13 cellular contexts compared by ENCODE assay signal in genomic region chr1:21899972-21900371, GRCh38. TPM values are rescaled to one million over a fixed set of nuclear protein-coding genes. Genes with fewer than 3 reads are reported as not detected.
DNase-seq lines count a peak whose midpoint lies in the region; ATAC-seq, FAIRE-seq and TF ChIP-seq lines count a peak whose summit lies in the region.
"Had no signal": no experiment of that assay in that cellular context is flagged by ENCODE, and none has a peak within 500 bp of the region (broad histone marks: within the 10 kb centered on the region; RNA-seq: fewer than 3 reads in every experiment).

No MANE protein-coding gene starts in this region.

- H3K27ac ChIP-seq in GM12878 (ENCODE audit: control insufficient read depth, insufficient read depth): no peak overlapping the region
- peak overlapping the region; percentile 93 for H3K27ac ChIP-seq in uterus
- no peak overlapping the region for H3K27ac ChIP-seq in dorsolateral prefrontal cortex

- CTCF ChIA-PET in GM12878 (lab: Yijun Ruan, JAX): no interaction called here

- TF ChIP-seq POLR2A in GM12878 (IDR thresholded peaks at IDR 0.05; ENCODE audit: low read depth, low read length) (no peak), uterus (IDR thresholded peaks at IDR 0.05) (no peak)

- no peak for DNase-seq in GM12878 (ENCODE audit: low read depth, low spot score)
- DNase-seq in left cardiac atrium: peak; percentile 64
- no peak for DNase-seq in osteocyte (ENCODE audit: extremely low spot score, unreplicated experiment)
- DNase-seq in uterus: peak in 1 of 2 donors; percentile 48
- DNase-seq in dorsolateral prefrontal cortex: no peak
- no peak for DNase-seq in effector CD8-positive, alpha-beta T cell (lab: John Stamatoyannopoulos, UW)
- no peak for DNase-seq in GM19240 (ENCODE audit: insufficient read length, low spot score)
- DNase-seq: activated CD4-positive, alpha-beta T cell treated with anti-CD3 and anti-CD28 coated beads, Interleukin-2, amount 10 ng/mL, durations not matched to agents 24 days and 14 days; stimulated activated CD4-positive, alpha-beta T cell treated with anti-CD3 and anti-CD28 coated beads, Interleukin-4, amount 100 ng/mL, for 1 hour; stimulated activated naive CD8-positive, alpha-beta T cell treated with anti-CD3 and anti-CD28 coated beads, Interleukin-15, Interleukin-2, amounts not matched to agents 100 U/mL and 50 U/mL, for 24 hours; T-cell had no signal

- H3K27ac Mint-ChIP-seq in osteocyte (ENCODE audit: unreplicated experiment): peak overlapping the region; percentile 56
- H3K27ac Mint-ChIP-seq: activated CD4-positive, alpha-beta T cell treated with anti-CD3 and anti-CD28 coated beads, Interleukin-2, amount 10 ng/mL, durations not matched to agents 24 days and 14 days; activated T-helper 17 cell treated with anti-CD3 and anti-CD28 coated beads, Interleukin-2, amount 50 U/mL, for 72 hours; T-cell had no signal

- H3K9ac ChIP-seq in GM12878 (ENCODE audit: control insufficient read depth, insufficient read depth, low read length): no peak overlapping the region

- H3K27me3 ChIP-seq in GM12878 (replicated peaks in 1 of 2; ENCODE audit: control insufficient read depth in 2 of 2, insufficient read depth in 2 of 2, low read length in 1 of 2) (no peaks in the 10 kb centered on the region; a peak in 1 of 4 replicates), uterus (no peaks in the 10 kb centered on the region), dorsolateral prefrontal cortex (no peaks in the 10 kb centered on the region)

- intact Hi-C loops in GM12878 (cut with micrococcal nuclease; ENCODE audit: unreplicated experiment) (no loop called here), left cardiac atrium (cut with DNase I) (loop anchor here (5.0 to 10.0 kb wide), 3 partner anchors 32 to 65 kb away; no protein-coding TSS in a partner anchor), uterus (cut with DNase I; ENCODE audit: low total_unique reads) (loop anchor here (10.0 kb wide), 1 partner anchor 45 kb away; no protein-coding TSS in a partner anchor), dorsolateral prefrontal cortex (cut with DNase I) (no loop called here)

- H3K9me3 ChIP-seq in GM12878 (replicated peaks; ENCODE audit: control insufficient read depth, insufficient read depth, low read length): no peaks in the 10 kb centered on the region
- H3K9me3 ChIP-seq in uterus: no peaks in the 10 kb centered on the region

- SMC1A ChIA-PET in GM12878 (lab: Charles Lee; ENCODE audit: uncharacterized antibody, unreplicated experiment): interaction anchor here (1.6 kb wide), 1 partner anchor 37 kb away, joined by 3 read pairs; no protein-coding TSS in a partner anchor

- no TSS peak for BruUV-seq in GM12878 (replicated peaks; lab: Mats Ljungman, UMichigan)

- no peaks in the 10 kb centered on the region for H3K27me3 Mint-ChIP-seq in osteocyte (ENCODE audit: unreplicated experiment)
- H3K27me3 Mint-ChIP-seq: activated CD4-positive, alpha-beta T cell treated with anti-CD3 and anti-CD28 coated beads, Interleukin-2, amount 10 ng/mL, durations not matched to agents 24 days and 14 days; activated T-helper 17 cell treated with anti-CD3 and anti-CD28 coated beads, Interleukin-2, amount 50 U/mL, for 72 hours; T-cell had no signal

- TF ChIP-seq RAD21 in GM12878 (IDR thresholded peaks at IDR 0.05; ENCODE audit: insufficient read depth, low read depth, low read length): no peak

- H3K36me3 ChIP-seq in GM12878 (ENCODE audit: control insufficient read depth in 2 of 2, insufficient read depth in 2 of 2, low read length in 1 of 2) (no peaks in the 10 kb centered on the region), uterus (no peaks in the 10 kb centered on the region)

- no peak overlapping the region for H3K4me2 ChIP-seq in GM12878 (ENCODE audit: control insufficient read depth, insufficient read depth)

- no peak for TF ChIP-seq CTCF in GM12878 (IDR thresholded peaks at IDR 0.05 in 2 of 3, conservative IDR thresholded peaks at IDR 0.05 in 1 of 3; ENCODE audit: control insufficient read depth in 2 of 3, extremely low read depth in 1 of 3, insufficient read depth in 1 of 3, low read depth in 3 of 3, low read length in 3 of 3)
- TF ChIP-seq CTCF in osteocyte (IDR thresholded peaks at IDR 0.05): no peak
- no peak for TF ChIP-seq CTCF in uterus (IDR thresholded peaks at IDR 0.05)
- no peak for TF ChIP-seq CTCF in dorsolateral prefrontal cortex (IDR thresholded peaks at IDR 0.05 in 54 of 56, conservative IDR thresholded peaks at IDR 0.05 in 2 of 56; ENCODE audit: low read depth in 1 of 56, partially characterized antibody in 56 of 56)

- H3K4me1 ChIP-seq in GM12878 (ENCODE audit: control insufficient read depth, insufficient read depth, low read length): no peaks in the 10 kb centered on the region
- H3K4me1 ChIP-seq in uterus: peaks cover 30 to 74% of the 10 kb centered on the region in 2 donors

- FAIRE-seq in GM12878 (lab: Jason Lieb, UNC): no peak
- FAIRE-seq: bronchial epithelial cell had no signal

- no peak overlapping the region for H3K4me3 Mint-ChIP-seq in osteocyte (ENCODE audit: unreplicated experiment)
- H3K4me3 Mint-ChIP-seq: activated CD4-positive, alpha-beta T cell treated with anti-CD3 and anti-CD28 coated beads, Interleukin-2, amount 10 ng/mL, durations not matched to agents 24 days and 14 days; activated T-helper 17 cell treated with anti-CD3 and anti-CD28 coated beads, Interleukin-2, amount 50 U/mL, for 72 hours; T-cell had no signal

- WGBS in GM12878 (ENCODE audit: insufficient coverage, insufficient replicate concordance, low lambda C conversion rate, missing lambda C conversion rate): 59% methylated on average over 8 of the region's 8 CpGs

- peaks cover 78% of the 10 kb centered on the region for H3K4me1 Mint-ChIP-seq in osteocyte (ENCODE audit: unreplicated experiment)
- H3K4me1 Mint-ChIP-seq: activated T-helper 17 cell treated with anti-CD3 and anti-CD28 coated beads, Interleukin-2, amount 50 U/mL, for 72 hours had no signal

- no peaks in the 10 kb centered on the region for H3K36me3 Mint-ChIP-seq in osteocyte (ENCODE audit: unreplicated experiment)
- H3K36me3 Mint-ChIP-seq: T-cell had no signal

- POLR2A ChIA-PET in GM12878 (lab: Charles Lee): interaction anchor here (1.1 kb wide), 1 partner anchor 10 kb away, joined by 5 read pairs; no protein-coding TSS in a partner anchor

- no peaks in the 10 kb centered on the region for H3K79me2 ChIP-seq in GM12878 (ENCODE audit: control insufficient read depth, insufficient read depth, low read length)

- H3K4me3 ChIP-seq in GM12878 (no peak overlapping the region), uterus (no peak overlapping the region), dorsolateral prefrontal cortex (no peak overlapping the region)

- TF ChIP-seq EP300 in GM12878 (IDR thresholded peaks at IDR 0.05; ENCODE audit: borderline replicate concordance in 1 of 2, control insufficient read depth in 1 of 2, low read depth in 2 of 2, low read length in 2 of 2): no peak

- no peaks in the 10 kb centered on the region for H3K9me3 Mint-ChIP-seq in osteocyte (ENCODE audit: unreplicated experiment)
- H3K9me3 Mint-ChIP-seq: activated CD4-positive, alpha-beta T cell treated with anti-CD3 and anti-CD28 coated beads, Interleukin-2, amount 10 ng/mL, durations not matched to agents 24 days and 14 days; activated T-helper 17 cell treated with anti-CD3 and anti-CD28 coated beads, Interleukin-2, amount 50 U/mL, for 72 hours; T-cell had no signal

- ATAC-seq in GM12878: peak; percentile 44
- peak in 1 of 2 donors; percentile 2 for ATAC-seq in left cardiac atrium
- ATAC-seq: activated T-helper 17 cell treated with anti-CD3 and anti-CD28 coated beads, Interleukin-2, amount 50 U/mL, for 72 hours; stimulated activated naive CD8-positive, alpha-beta T cell treated with anti-CD3 and anti-CD28 coated beads, Interleukin-15, Interleukin-2, amounts not matched to agents 100 U/mL and 50 U/mL, for 24 hours; T-cell had no signal

- H2AFZ ChIP-seq in GM12878 (ENCODE audit: control insufficient read depth, low read depth, low read length): no peak overlapping the region

- in situ Hi-C loops in GM12878 (cut with MboI): no loop called here

- RAD21 ChIA-PET in GM12878 (lab: Charles Lee; ENCODE audit: unreplicated experiment): interaction anchor here (1.5 kb wide), 1 partner anchor 9 kb away, joined by 3 read pairs; no protein-coding TSS in a partner anchor

- H4K20me1 ChIP-seq in GM12878 (ENCODE audit: control insufficient read depth, insufficient read depth): no peaks in the 10 kb centered on the region

TF ChIP-seq in GM12878, 131 proteins besides CTCF, POLR2A, EP300 and RAD21 (continues in another document):
- TF ChIP-seq RFX5 (IDR thresholded peaks at IDR 0.05; ENCODE audit: low read depth, low read length) (no peak), EGR1 (IDR thresholded peaks at IDR 0.05; ENCODE audit: borderline replicate concordance in 1 of 2, low read depth in 2 of 2, low read length in 2 of 2) (no peak), ESRRA (IDR thresholded peaks at IDR 0.05; ENCODE audit: low read length) (no peak), CHD2 (IDR thresholded peaks at IDR 0.05; ENCODE audit: borderline replicate concordance, low read depth, low read length) (no peak)

RNA-seq across cellular contexts. Expression of gene HSPG2, which starts 37.1 kb away (rescaled TPM):
- total RNA-seq in GM12878 (2013; cell fraction: nucleolus; rRNA removed): 47.4 and 56.6 TPM in 2 replicates
- total RNA-seq in GM12878 (2014; rRNA removed): 0.82 and 1.2 TPM in 2 replicates
- total RNA-seq in GM12878 (2014; rRNA removed; fragmentation: Illumina TruSeq; extraction: Trizol): 0.63 and 0.83 TPM in 2 replicates
- 3.4 and 3.5 TPM in 2 replicates for total RNA-seq in GM12878 (2021)
- polyA plus RNA-seq in GM12878 (2011; ENCODE audit: low read depth): 0.75 TPM
- polyA plus RNA-seq in GM12878 (2011; rRNA removed): 0.62 and 0.71 TPM in 2 replicates
- 0.93 and 1.1 TPM in 2 replicates for polyA plus RNA-seq in GM12878 (2011; cell fraction: cytosol; rRNA removed)
- polyA plus RNA-seq in GM12878 (2011; cell fraction: nucleus; rRNA removed): 6.3 and 9.3 TPM in 2 replicates
- 4.3 and 6.8 TPM in 2 replicates for polyA plus RNA-seq in GM12878 (2012)
- polyA plus RNA-seq in GM12878 (2014; fragmentation: Illumina TruSeq; extraction: Trizol): 0.06 and 0.40 TPM in 2 replicates
- not detected for polyA plus RNA-seq in GM12878 (2014; fragmentation: Nextera tagmentation; extraction: Ambion mirVana)
- polyA plus RNA-seq in GM12878 (2014; rRNA removed): 0.76 and 1.3 TPM in 2 replicates
- polyA plus RNA-seq in GM12878 (2016; fragmentation: Nextera tagmentation; extraction: Ambion mirVana): 1 to 10 TPM in 1 of 2 experiments, under 1 TPM in 1; 0.30 to 1.1 TPM
- polyA minus RNA-seq in GM12878 (2011; rRNA and poly(A)+ RNA removed): 2.3 and 6.0 TPM in 2 replicates
- 1.5 and 2.3 TPM in 2 replicates for polyA minus RNA-seq in GM12878 (2011; cell fraction: cytosol; rRNA and poly(A)+ RNA removed)
- 4.8 and 5.2 TPM in 2 replicates for polyA minus RNA-seq in GM12878 (2011; cell fraction: nucleus; rRNA and poly(A)+ RNA removed)
- 100 to 1,000 TPM; 307 to 608 TPM for total RNA-seq in left cardiac atrium
- 197 and 230 TPM in 2 replicates for total RNA-seq in osteocyte
- 100 to 1,000 TPM in 3 of 4 donors, 10 to 100 TPM in 1; 96.8 to 677 (median 290) TPM for total RNA-seq in uterus
- 10 to 100 TPM in 106 of 120 experiments, 1 to 10 TPM in 14; 5.1 to 53.9 (median 15.4) TPM for total RNA-seq in dorsolateral prefrontal cortex

Comparison
In these comparisons a context has a peak if more than half of its experiments do, and no peak if none do; other contexts are left out.
1. H3K27ac ChIP-seq: peak in uterus (2 of 2); none in GM12878 (single experiment) and dorsolateral prefrontal cortex (0 of 59).
2. intact Hi-C loops: an anchor here in left cardiac atrium (5.0 to 10.0 kb wide) and uterus (10.0 kb wide); none called in GM12878 and dorsolateral prefrontal cortex.